In genomic region chr10:118080817-118081216, GRCh38 we compare ENCODE assay signal across 26 cellular contexts.
"Had no signal": no experiment of that assay in that cellular context is flagged by ENCODE, and none has a peak within 500 bp of the region (broad histone marks: within the 10 kb centered on the region; RNA-seq: fewer than 3 reads in every experiment).

No MANE protein-coding gene starts in this region.

- H2AFZ ChIP-seq: hepatocyte had no signal

- H3K27ac Mint-ChIP-seq: immature natural killer cell, mesothelial cell of epicardium, naive B cell had no signal

- H3K4me2 ChIP-seq: hepatocyte had no signal

- H3K9me3 ChIP-seq: esophagus muscularis mucosa, lower lobe of right lung, mucosa of descending colon had no signal

- H3K27me3 ChIP-seq: dorsolateral prefrontal cortex, esophagus muscularis mucosa, foreskin keratinocyte, gastroesophageal sphincter, heart left ventricle, hepatocyte had no signal

- H3K36me3 ChIP-seq: esophagus muscularis mucosa, gastroesophageal sphincter, heart left ventricle, left ventricle myocardium inferior, lower lobe of right lung had no signal

- FAIRE-seq: colon, endothelial cell of umbilical vein, frontal cortex, kidney had no signal

- H3K4me1 Mint-ChIP-seq: immature natural killer cell, mesothelial cell of epicardium, naive B cell had no signal

- H3K27ac ChIP-seq: coronary artery, dorsolateral prefrontal cortex, esophagus muscularis mucosa, foreskin keratinocyte, gastroesophageal sphincter, heart left ventricle, hepatocyte, left ventricle myocardium inferior, lower lobe of right lung had no signal

- H3K4me3 ChIP-seq: coronary artery, dorsolateral prefrontal cortex, esophagus muscularis mucosa, gastroesophageal sphincter, heart left ventricle, hepatocyte, left ventricle myocardium inferior, lower lobe of right lung, mucosa of descending colon had no signal

- DNase-seq: dermis blood vessel endothelial cell; dorsolateral prefrontal cortex; effector CD4-positive, alpha-beta T cell; effector memory CD4-positive, alpha-beta T cell; foreskin keratinocyte; heart left ventricle; hypothalamus; immature natural killer cell; islet precursor cell; kidney; kidney glomerular epithelial cell; left colon; left ventricle myocardium inferior; lower lobe of right lung; mesenchymal stem cell; mucosa of descending colon; naive B cell had no signal

- H3K36me3 Mint-ChIP-seq: naive B cell had no signal

- H3K79me2 ChIP-seq: hepatocyte had no signal

- ATAC-seq: foreskin keratinocyte, gastroesophageal sphincter, heart left ventricle, left colon, left lobe of liver, lower lobe of right lung, mucosa of descending colon had no signal

- H3K4me1 ChIP-seq: esophagus muscularis mucosa, foreskin keratinocyte, gastroesophageal sphincter, heart left ventricle, left ventricle myocardium inferior, lower lobe of right lung had no signal

- H3K4me3 Mint-ChIP-seq: immature natural killer cell, mesothelial cell of epicardium, naive B cell had no signal
